25 cellular contexts compared by ENCODE assay signal in the genomic region with DNA sequence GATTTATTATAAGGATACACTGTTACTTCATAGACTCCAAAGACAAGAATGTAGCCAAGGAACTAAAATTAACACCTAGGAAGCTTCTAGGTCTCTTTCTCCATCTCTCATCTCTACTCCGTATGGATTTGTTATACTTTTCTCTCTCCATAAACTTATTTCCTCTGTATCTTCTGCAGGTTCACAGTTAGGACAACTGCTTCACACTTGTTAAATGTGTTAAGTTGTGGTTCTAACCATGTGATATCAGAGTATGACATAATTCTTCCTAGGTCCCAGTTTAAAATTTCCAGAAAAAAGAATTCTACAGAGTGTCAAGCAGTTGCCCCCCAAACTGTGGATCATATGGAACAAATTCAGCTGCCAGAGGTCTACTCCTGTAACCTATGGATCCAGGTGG.
"Had no signal": no experiment of that assay in that cellular context is flagged by ENCODE, and none has a peak within 500 bp of the region (broad histone marks: within the 10 kb centered on the region; RNA-seq: fewer than 3 reads in every experiment).

No MANE protein-coding gene starts in this region.

- H3K9me3 Mint-ChIP-seq: endodermal cell, mesothelial cell of epicardium had no signal

- H3K27ac Mint-ChIP-seq: endodermal cell, mesothelial cell of epicardium had no signal

- H3K27me3 ChIP-seq: colonic mucosa, dorsolateral prefrontal cortex, esophagus squamous epithelium, gastrocnemius medialis, left lung had no signal

- H3K36me3 ChIP-seq: colonic mucosa, esophagus squamous epithelium, gastrocnemius medialis, heart right ventricle, left lung, lower lobe of right lung had no signal

- H3K4me1 Mint-ChIP-seq: naive B cell had no signal

- ATAC-seq: esophagus mucosa, gastrocnemius medialis, heart right ventricle, left cardiac atrium, left lung, left ventricle myocardium superior, lower lobe of right lung, mucosa of descending colon had no signal

- DNase-seq: colonic mucosa; dermis blood vessel endothelial cell; dorsolateral prefrontal cortex; effector CD4-positive, alpha-beta T cell; effector memory CD4-positive, alpha-beta T cell; endodermal cell; erythroblast; esophagus squamous epithelium; foreskin fibroblast; foreskin melanocyte; gastrocnemius medialis; glutamatergic neuron; head of caudate nucleus; heart right ventricle; hippocampal formation; left cardiac atrium; left lung; left ventricle myocardium superior; lower lobe of right lung; mesenchymal stem cell; mucosa of descending colon; naive B cell had no signal

- H3K4me3 ChIP-seq: colonic mucosa, dorsolateral prefrontal cortex, esophagus squamous epithelium, gastrocnemius medialis, heart right ventricle, left lung, lower lobe of right lung, mucosa of descending colon had no signal

- H3K27ac ChIP-seq: colonic mucosa, epithelial cell of prostate, esophagus squamous epithelium, gastrocnemius medialis, heart right ventricle, left lung, lower lobe of right lung had no signal

- H3K4me3 Mint-ChIP-seq: endodermal cell, mesothelial cell of epicardium had no signal

- H3K36me3 Mint-ChIP-seq: mesothelial cell of epicardium, naive B cell had no signal

- H3K4me1 ChIP-seq: colonic mucosa, esophagus squamous epithelium, gastrocnemius medialis, heart right ventricle, left lung, lower lobe of right lung had no signal
